In the genomic region with DNA sequence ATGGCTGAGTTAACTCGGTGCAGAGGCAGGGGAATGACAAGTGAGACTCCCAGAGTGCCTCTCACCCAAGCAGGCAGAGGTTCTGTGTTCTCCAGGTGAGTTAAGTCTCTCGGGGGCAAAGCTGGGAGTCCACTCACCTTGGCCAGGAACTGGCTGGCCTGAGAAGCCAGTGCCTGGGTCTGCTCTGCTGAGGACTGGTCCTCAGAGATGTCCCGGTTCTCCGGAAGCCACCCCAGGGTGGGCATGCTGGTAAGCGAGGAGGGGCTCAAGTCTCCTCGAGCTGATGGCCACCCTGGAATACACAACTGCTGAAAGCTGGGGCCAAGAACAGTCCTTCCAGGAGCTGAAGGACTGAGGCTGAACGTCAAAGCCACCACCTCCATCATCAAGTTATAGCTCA, we compare ENCODE assay signal across 16 cellular contexts. TPM values are rescaled to one million over a fixed set of nuclear protein-coding genes. Genes with fewer than 3 reads are reported as not detected.
DNase-seq lines count a peak whose midpoint lies in the region; TF ChIP-seq lines count a peak whose summit lies in the region.
"Had no signal": no experiment of that assay in that cellular context is flagged by ENCODE, and none has a peak within 500 bp of the region (broad histone marks: within the 10 kb centered on the region; RNA-seq: fewer than 3 reads in every experiment).

No MANE protein-coding gene starts in this region.

- no peak overlapping the region for H2AFZ ChIP-seq in SU-DHL-6 (ENCODE audit: low read depth, low read length, severe bottlenecking)

- in situ Hi-C loops in ACHN (cut with HindIII; ENCODE audit: low pct_ligation_motif_present, low pct_unique_long_range_greater_than_20kb, low sequenced_read_pairs) = no loop called here

- no peaks in the 10 kb centered on the region for H4K20me1 ChIP-seq in SU-DHL-6 (ENCODE audit: low read depth, low read length)

- H3K27me3 ChIP-seq in SU-DHL-6 (ENCODE audit: low read length) (no peaks in the 10 kb centered on the region), esophagus (ENCODE audit: control insufficient read depth in 1 of 2, insufficient read depth in 2 of 2, low read length in 2 of 2) (no peaks in the 10 kb centered on the region), subcutaneous abdominal adipose tissue (ENCODE audit: control insufficient read depth in 5 of 5, insufficient read depth in 4 of 5, low read length in 5 of 5) (peaks cover 0 to under 1% (median 0%) of the 10 kb centered on the region in 5 donors)

- H3K9me2 ChIP-seq in SU-DHL-6 (replicated peaks; ENCODE audit: insufficient read depth, low read length) = no peaks in the 10 kb centered on the region

- H3F3A ChIP-seq in SU-DHL-6 (ENCODE audit: insufficient read depth) = peaks cover 36% of the 10 kb centered on the region

- H3K79me2 ChIP-seq in SU-DHL-6 (ENCODE audit: insufficient read depth, low read length) = peaks cover 11% of the 10 kb centered on the region; the same call in 1 of the 2 replicates

- H3K27me3 Mint-ChIP-seq in activated CD4-positive, alpha-beta T cell treated with anti-CD3 and anti-CD28 coated beads, Interleukin-2, amount 10 ng/mL, durations not matched to agents 24 days and 14 days = no peaks in the 10 kb centered on the region
- peaks cover 3% of the 10 kb centered on the region for H3K27me3 Mint-ChIP-seq in glutamatergic neuron (ENCODE audit: unreplicated experiment)

- H3K4me2 ChIP-seq in SU-DHL-6 (ENCODE audit: low read depth, low read length, poor library complexity, severe bottlenecking) = peak overlapping the region; percentile 75

- peaks cover 80% of the 10 kb centered on the region for H3K36me3 Mint-ChIP-seq in activated CD4-positive, alpha-beta T cell treated with anti-CD3 and anti-CD28 coated beads, Interleukin-2, amount 10 ng/mL, durations not matched to agents 24 days and 14 days (ENCODE audit: low read depth)
- H3K36me3 Mint-ChIP-seq in glutamatergic neuron (ENCODE audit: unreplicated experiment) = no peaks in the 10 kb centered on the region

- H3K9me3 Mint-ChIP-seq in activated CD4-positive, alpha-beta T cell treated with anti-CD3 and anti-CD28 coated beads, Interleukin-2, amount 10 ng/mL, durations not matched to agents 24 days and 14 days = no peaks in the 10 kb centered on the region
- peaks cover 5% of the 10 kb centered on the region for H3K9me3 Mint-ChIP-seq in glutamatergic neuron (ENCODE audit: unreplicated experiment)

- H3K36me3 ChIP-seq in SU-DHL-6 (ENCODE audit: low read length) = peaks cover 15% of the 10 kb centered on the region
- peaks cover 7 to 11% of the 10 kb centered on the region in 2 donors for H3K36me3 ChIP-seq in esophagus (ENCODE audit: control insufficient read depth in 2 of 2, insufficient read depth in 2 of 2, low read length in 1 of 2)
- peaks cover 12 to 67% (median 60%) of the 10 kb centered on the region in 5 donors for H3K36me3 ChIP-seq in subcutaneous abdominal adipose tissue (ENCODE audit: control insufficient read depth in 5 of 5, insufficient read depth in 5 of 5, low read length in 5 of 5)

- H3K27ac Mint-ChIP-seq in activated CD4-positive, alpha-beta T cell treated with anti-CD3 and anti-CD28 coated beads, Interleukin-2, amount 10 ng/mL, durations not matched to agents 24 days and 14 days = peak overlapping the region; percentile 87
- no peak overlapping the region for H3K27ac Mint-ChIP-seq in glutamatergic neuron (ENCODE audit: unreplicated experiment)

- H3K9me3 ChIP-seq in SU-DHL-6 (ENCODE audit: insufficient read depth, low read length) (no peaks in the 10 kb centered on the region), esophagus (ENCODE audit: control insufficient read depth in 2 of 2, insufficient read depth in 1 of 2, low read depth in 1 of 2, low read length in 1 of 2) (no peaks in the 10 kb centered on the region), subcutaneous abdominal adipose tissue (ENCODE audit: control insufficient read depth in 5 of 5, low read length in 5 of 5) (no peaks in the 10 kb centered on the region)
- H3K9me3 ChIP-seq: HAP-1 had no signal

- peak overlapping the region; percentile 19 for H3K4me3 ChIP-seq in SU-DHL-6 (ENCODE audit: insufficient read depth, low read length, poor library complexity, severe bottlenecking)
- H3K4me3 ChIP-seq in esophagus (ENCODE audit: low read depth in 1 of 2, low read length in 2 of 2) = no peak overlapping the region
- H3K4me3 ChIP-seq in subcutaneous abdominal adipose tissue (ENCODE audit: low read depth in 1 of 5, low read length in 5 of 5) = no peak overlapping the region
- H3K4me3 ChIP-seq: HAP-1 had no signal

- TF ChIP-seq CTCF in SU-DHL-6 (IDR thresholded peaks at IDR 0.05; ENCODE audit: insufficient read depth, low read length, poor library complexity, severe bottlenecking) (no peak), glutamatergic neuron (IDR thresholded peaks at IDR 0.05; ENCODE audit: partially characterized antibody, unreplicated experiment) (no peak)

- peak overlapping the region; percentile 98 for H3K27ac ChIP-seq in SU-DHL-6 (ENCODE audit: low read depth, low read length)
- H3K27ac ChIP-seq in esophagus (ENCODE audit: low read depth in 2 of 2, low read length in 1 of 2) = peak overlapping the region; percentile 55 to 58
- H3K27ac ChIP-seq in subcutaneous abdominal adipose tissue (ENCODE audit: low read depth, low read length) = peak overlapping the region; percentile 28

- H3K4me1 Mint-ChIP-seq in activated CD4-positive, alpha-beta T cell treated with anti-CD3 and anti-CD28 coated beads, Interleukin-2, amount 10 ng/mL, durations not matched to agents 24 days and 14 days = peaks cover 75% of the 10 kb centered on the region
- H3K4me1 Mint-ChIP-seq in glutamatergic neuron (ENCODE audit: low read depth, unreplicated experiment) = peaks cover 21% of the 10 kb centered on the region

- H3K4me3 Mint-ChIP-seq in activated CD4-positive, alpha-beta T cell treated with anti-CD3 and anti-CD28 coated beads, Interleukin-2, amount 10 ng/mL, durations not matched to agents 24 days and 14 days = peak overlapping the region; percentile 59
- no peak overlapping the region for H3K4me3 Mint-ChIP-seq in glutamatergic neuron (ENCODE audit: unreplicated experiment)

- DNase-seq in activated CD4-positive, alpha-beta T cell treated with anti-CD3 and anti-CD28 coated beads, Interleukin-2, amount 10 ng/mL, durations not matched to agents 24 days and 14 days = no peak
- no peak for DNase-seq in activated CD4-positive, alpha-beta T cell treated with anti-CD3 and anti-CD28 coated beads for 4 hours
- DNase-seq in ACHN (no peak), glutamatergic neuron (no peak), NK-92 (lab: John Stamatoyannopoulos, UW; ENCODE audit: unreplicated experiment) (no peak)
- DNase-seq: KG1, NCI-H2171 treated with DMSO at 0.1 percent for 48 hours, SHP77 treated with DMSO at 0.1 percent for 48 hours had no signal

- 83 to 89% methylated on average over 7 of the region's 7 CpGs for WGBS in esophagus, 2 donors

- H3K4me1 ChIP-seq in esophagus (ENCODE audit: control insufficient read depth in 2 of 2, insufficient read depth in 2 of 2, low read length in 1 of 2) (peaks cover 0 to 11% of the 10 kb centered on the region in 2 donors), subcutaneous abdominal adipose tissue (ENCODE audit: control insufficient read depth in 5 of 5, insufficient read depth in 5 of 5, low read length in 5 of 5) (peaks cover 6 to 57% (median 47%) of the 10 kb centered on the region in 5 donors)

- intact Hi-C loops in activated CD4-positive, alpha-beta T cell treated with anti-CD3 and anti-CD28 coated beads, Interleukin-2, amount 10 ng/mL, durations not matched to agents 24 days and 14 days (cut with micrococcal nuclease) = loop anchor here (2.0 kb wide), 1 partner anchor 15 kb away; no protein-coding TSS in a partner anchor

- H3K9ac ChIP-seq in SU-DHL-6 (ENCODE audit: low read length) (peak overlapping the region; percentile 54), subcutaneous abdominal adipose tissue (ENCODE audit: low read length in 5 of 5) (no peak overlapping the region)

RNA-seq across cellular contexts. Expression of a gene that starts 20.4 kb away (rescaled TPM):
- total RNA-seq in activated CD4-positive, alpha-beta T cell treated with anti-CD3 and anti-CD28 coated beads, Interleukin-2, amount 10 ng/mL, durations not matched to agents 24 days and 14 days = 149 and 150 TPM in 2 replicates
- 1 to 10 TPM; 5.8 to 8.3 TPM for polyA plus RNA-seq in esophagus
- total RNA-seq in glutamatergic neuron (ENCODE audit: unreplicated experiment) = 32.6 TPM

RNA-seq across cellular contexts. Expression of a gene that starts 37.7 kb away (rescaled TPM):
- total RNA-seq in activated CD4-positive, alpha-beta T cell treated with anti-CD3 and anti-CD28 coated beads, Interleukin-2, amount 10 ng/mL, durations not matched to agents 24 days and 14 days = not detected in 2 replicates
- under 1 TPM in 1 of 2 donors, not detected in 1; 0.12 TPM for polyA plus RNA-seq in esophagus
- not detected for total RNA-seq in glutamatergic neuron (ENCODE audit: unreplicated experiment)
- total RNA-seq: G401, urinary bladder had no signal
- polyA plus RNA-seq: keratinocyte had no signal

RNA-seq across cellular contexts. Expression of a gene that starts 44.5 kb away (rescaled TPM):
- not detected in 2 replicates for total RNA-seq in activated CD4-positive, alpha-beta T cell treated with anti-CD3 and anti-CD28 coated beads, Interleukin-2, amount 10 ng/mL, durations not matched to agents 24 days and 14 days
- polyA plus RNA-seq in esophagus = under 1 TPM in 1 of 2 donors, not detected in 1; 0.11 TPM
- total RNA-seq in glutamatergic neuron (ENCODE audit: unreplicated experiment) = not detected
- total RNA-seq: cardiac septum, G401 had no signal
- polyA plus RNA-seq: keratinocyte had no signal

Comparison
In these comparisons a context has a peak if more than half of its experiments do, and no peak if none do; other contexts are left out.
1. H3K27ac ChIP-seq: peak in every context shown above with its lines; median percentile 98 in SU-DHL-6; 56 in esophagus; 28 in subcutaneous abdominal adipose tissue.